ENCODE assay signal across 8 cellular contexts in genomic region chr1:55021965-55022546, GRCh38. TPM values are rescaled to one million over a fixed set of nuclear protein-coding genes. Genes with fewer than 3 reads are reported as not detected.
A peak's percentile ranks its signal among the peaks of the same experiment; 100 is the strongest.
DNase-seq lines count a peak whose midpoint lies in the region; ATAC-seq and TF ChIP-seq lines count a peak whose summit lies in the region.

No MANE protein-coding gene starts in this region.

- ATAC-seq in GM18907 (IDR thresholded peaks at IDR 0.05; ENCODE audit: unreplicated experiment) (peak; percentile 83), HG03521 (IDR thresholded peaks at IDR 0.05; ENCODE audit: unreplicated experiment) (peak; percentile 87)

- H3K27ac ChIP-seq in A673 (ENCODE audit: low read depth, low read length, poor library complexity, severe bottlenecking), result no peak overlapping the region

- POLR2A ChIA-PET in A673 (lab: Charles Lee; ENCODE audit: low non-redundant PET), result no interaction called here

- no peaks in the 10 kb centered on the region for H3K36me3 ChIP-seq in A673 (ENCODE audit: insufficient read depth, low read length, poor library complexity, severe bottlenecking)

- no peaks in the 10 kb centered on the region for H3K4me1 ChIP-seq in A673 (ENCODE audit: insufficient read depth, low read length, poor library complexity, severe bottlenecking)

- no peak overlapping the region for H3K4me3 ChIP-seq in A673 (ENCODE audit: low read depth, low read length, poor library complexity, severe bottlenecking)

- H3K27me3 ChIP-seq in A673 (replicated peaks; ENCODE audit: insufficient read depth, low read depth, low read length, poor library complexity), result no peaks in the 10 kb centered on the region

- TF ChIP-seq CTCF in A673 (conservative IDR thresholded peaks at IDR 0.05; ENCODE audit: low read depth, low read length), result peak; percentile 97

- CTCF ChIA-PET in A673 (lab: Charles Lee), result interaction anchor here (0.5 to 2.1 kb wide), 9 partner anchors 16 to 152 kb away, joined by 3 to 78 read pairs (median 3); no protein-coding TSS in a partner anchor

- intact Hi-C loops in A673 (cut with micrococcal nuclease; ENCODE audit: unreplicated experiment), result loop anchor here (1.0 kb wide), 2 partner anchors 72 to 77 kb away; no protein-coding TSS in a partner anchor

- H3K9me3 ChIP-seq in A673 (ENCODE audit: low read depth, low read length, poor library complexity, severe bottlenecking), result no peaks in the 10 kb centered on the region

- DNase-seq in A673 (ENCODE audit: low spot score) (peak; percentile 84), NCI-H526 treated with DMSO at 0.1 percent for 48 hours (lab: John Stamatoyannopoulos, UW) (peak; percentile 76), medulla oblongata (ENCODE audit: extremely low spot score) (peak; percentile 59)
- DNase-seq in activated CD4-positive, alpha-beta T cell treated with anti-CD3 and anti-CD28 coated beads, Interleukin-2, amount 50 U/mL, for 48 hours, result peak; percentile 81 to 85
- DNase-seq in effector CD4-positive, alpha-beta T cell, result peak; percentile 50
- peak; percentile 24 for DNase-seq in stimulated activated CD8-positive, alpha-beta memory T cell treated with anti-CD3 and anti-CD28 coated beads, Interleukin-15, amount 100 ng/mL, for 1 hour (ENCODE audit: low read depth)

- BruUV-seq in A673 (replicated peaks; lab: Mats Ljungman, UMichigan), result no TSS peak

RNA-seq across cellular contexts. Expression of gene PCSK9, which starts 17.3 kb away (rescaled TPM):
- total RNA-seq in A673 (2021), result 38.9 and 41.9 TPM in 2 replicates

RNA-seq across cellular contexts. Expression of gene BSND, which starts 23.3 kb away (rescaled TPM):
- not detected in 2 replicates for total RNA-seq in A673 (2021)

RNA-seq across cellular contexts. Expression of gene TMEM61, which starts 41.6 kb away (rescaled TPM):
- total RNA-seq in A673 (2021), result not detected in 2 replicates

Comparison
In these comparisons a context has a peak if more than half of its experiments do, and no peak if none do; other contexts are left out.
1. DNase-seq: peak in every context shown above with its lines; median percentile 84 in A673; 83 in activated CD4-positive, alpha-beta T cell treated with anti-CD3 and anti-CD28 coated beads, Interleukin-2, amount 50 U/mL, for 48 hours; 76 in NCI-H526 treated with DMSO at 0.1 percent for 48 hours; 59 in medulla oblongata; 50 in effector CD4-positive, alpha-beta T cell; 24 in stimulated activated CD8-positive, alpha-beta memory T cell treated with anti-CD3 and anti-CD28 coated beads, Interleukin-15, amount 100 ng/mL, for 1 hour.